ENCODE assay signal across 21 cellular contexts in genomic region chr10:22727663-22728062, GRCh38.
"Had no signal": no experiment of that assay in that cellular context is flagged by ENCODE, and none has a peak within 500 bp of the region (broad histone marks: within the 10 kb centered on the region; RNA-seq: fewer than 3 reads in every experiment).

No MANE protein-coding gene starts in this region.

- H3K4me3 ChIP-seq: coronary artery, dorsolateral prefrontal cortex, lung, psoas muscle, spleen, thoracic aorta, transverse colon had no signal

- H3K9me3 ChIP-seq: psoas muscle, spleen, thoracic aorta, transverse colon had no signal

- FAIRE-seq: endometrium, frontal cortex had no signal

- H3K27ac ChIP-seq: coronary artery, psoas muscle, spleen, thoracic aorta, transverse colon had no signal

- H3K4me1 ChIP-seq: psoas muscle, transverse colon had no signal

- ATAC-seq: esophagus mucosa; left colon; left ventricle myocardium superior; psoas muscle; sciatic nerve; stimulated activated naive B cell treated with anti-CD40 and anti-IgM and Interleukin-4, amounts not matched to agents 10 μg/mL and 1 μg/mL and 100 μg/mL, for 72 hours; stimulated activated naive CD8-positive, alpha-beta T cell treated with anti-CD3 and anti-CD28 coated beads, Interleukin-15, amount 100 ng/mL, for 72 hours had no signal

- DNase-seq: dorsolateral prefrontal cortex; effector CD8-positive, alpha-beta T cell; left colon; left ventricle myocardium superior; mesenchymal stem cell; naive B cell; psoas muscle; retina; spleen; stimulated activated CD4-positive, alpha-beta T cell treated with anti-CD3 and anti-CD28 coated beads, Interleukin-2, amount 100 ng/mL, for 24 hours; stimulated activated CD4-positive, alpha-beta T cell treated with anti-CD3 and anti-CD28 coated beads, Interleukin-4, amount 100 ng/mL, for 4 hours; stimulated activated naive B cell treated with anti-CD40 and anti-IgM and Interleukin-4, amounts not matched to agents 10 μg/mL and 1 μg/mL and 100 μg/mL, for 72 hours; stimulated activated naive CD8-positive, alpha-beta T cell treated with anti-CD3 and anti-CD28 coated beads, Interleukin-15, amount 100 ng/mL, for 72 hours; transverse colon had no signal
